Comparison of ENCODE assay signal across 1 cellular context in genomic region chr15:63869371-63870042, GRCh38.
TF ChIP-seq lines count a peak whose summit lies in the region.

No MANE protein-coding gene starts in this region.

TF ChIP-seq in K562, 482 proteins besides CTCF, POLR2A, EP300 and RAD21 (continued from another document):
- peak; percentile 32; the same call in 1 of the 2 replicates for TF ChIP-seq BCOR (IDR thresholded peaks at IDR 0.05)
- TF ChIP-seq MXI1 (IDR thresholded peaks at IDR 0.05; ENCODE audit: low read depth, low read length): no peak
- TF ChIP-seq WHSC1 (IDR thresholded peaks at IDR 0.05; ENCODE audit: low read length): no peak
- TF ChIP-seq POLR2B (IDR thresholded peaks at IDR 0.05; ENCODE audit: low read depth, partially characterized antibody): no peak
- TF ChIP-seq, protein P1, sequence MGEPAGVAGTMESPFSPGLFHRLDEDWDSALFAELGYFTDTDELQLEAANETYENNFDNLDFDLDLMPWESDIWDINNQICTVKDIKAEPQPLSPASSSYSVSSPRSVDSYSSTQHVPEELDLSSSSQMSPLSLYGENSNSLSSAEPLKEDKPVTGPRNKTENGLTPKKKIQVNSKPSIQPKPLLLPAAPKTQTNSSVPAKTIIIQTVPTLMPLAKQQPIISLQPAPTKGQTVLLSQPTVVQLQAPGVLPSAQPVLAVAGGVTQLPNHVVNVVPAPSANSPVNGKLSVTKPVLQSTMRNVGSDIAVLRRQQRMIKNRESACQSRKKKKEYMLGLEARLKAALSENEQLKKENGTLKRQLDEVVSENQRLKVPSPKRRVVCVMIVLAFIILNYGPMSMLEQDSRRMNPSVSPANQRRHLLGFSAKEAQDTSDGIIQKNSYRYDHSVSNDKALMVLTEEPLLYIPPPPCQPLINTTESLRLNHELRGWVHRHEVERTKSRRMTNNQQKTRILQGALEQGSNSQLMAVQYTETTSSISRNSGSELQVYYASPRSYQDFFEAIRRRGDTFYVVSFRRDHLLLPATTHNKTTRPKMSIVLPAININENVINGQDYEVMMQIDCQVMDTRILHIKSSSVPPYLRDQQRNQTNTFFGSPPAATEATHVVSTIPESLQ (CRISPR knock-in tag; IDR thresholded peaks at IDR 0.05): no peak
- TF ChIP-seq CBFA2T2 (conservative IDR thresholded peaks at IDR 0.05): 0 out of 2 replicates have a peak, but pooled peaks have one; percentile 10
- TF ChIP-seq CBFA2T3 (IDR thresholded peaks at IDR 0.05): peak; percentile 30
- no peak for TF ChIP-seq RBBP5 (IDR thresholded peaks at IDR 0.05; ENCODE audit: borderline replicate concordance, insufficient read depth, low read length, poor library complexity, severe bottlenecking)
- no peak for TF ChIP-seq ETS2 (tag; IDR thresholded peaks at IDR 0.05; ENCODE audit: borderline replicate concordance, poor library complexity, severe bottlenecking)
- no peak for TF ChIP-seq ZNF316 (IDR thresholded peaks at IDR 0.05)
- TF ChIP-seq ZNF121 (CRISPR knock-in tag; conservative IDR thresholded peaks at IDR 0.05): peak; percentile 73
- TF ChIP-seq RBM25 (IDR thresholded peaks at IDR 0.05; ENCODE audit: low read depth, low read length, severe bottlenecking): peak; percentile 77
- peak; percentile 46 for TF ChIP-seq ZFP36 (IDR thresholded peaks at IDR 0.05; ENCODE audit: low read depth, low read length, partially characterized antibody)
- no peak for TF ChIP-seq NFIC (IDR thresholded peaks at IDR 0.05)
